17 cellular contexts compared by ENCODE assay signal in the genomic region with DNA sequence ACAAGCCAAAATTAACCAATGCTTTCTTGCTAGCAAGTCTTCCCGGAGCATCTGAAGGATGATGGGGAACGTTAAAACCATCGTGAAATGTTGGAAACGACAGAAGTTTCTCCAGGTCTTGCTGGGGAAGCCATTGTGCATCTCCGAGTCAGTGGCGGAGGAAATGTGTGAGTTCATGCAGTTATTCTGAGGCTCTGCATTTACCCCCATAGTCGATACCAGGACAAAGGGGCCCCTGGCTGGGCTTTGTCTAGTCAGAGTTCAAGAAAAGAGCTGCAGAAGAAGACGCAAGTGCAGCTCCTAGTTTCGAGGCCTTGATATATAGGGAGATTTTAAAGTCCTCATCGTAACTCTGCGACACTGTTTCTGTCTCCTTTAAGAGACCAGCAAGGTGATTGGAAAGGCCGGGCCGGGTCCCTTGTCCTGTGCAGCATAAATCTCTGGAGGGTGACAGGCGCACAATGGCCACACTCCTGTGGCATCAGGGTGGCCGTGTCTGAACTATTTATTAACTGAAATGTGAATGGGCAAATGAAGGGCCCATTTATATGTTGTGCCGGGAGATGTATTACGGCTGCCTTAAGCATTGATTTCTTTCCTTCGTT.
"Had no signal": no experiment of that assay in that cellular context is flagged by ENCODE, and none has a peak within 500 bp of the region (broad histone marks: within the 10 kb centered on the region; RNA-seq: fewer than 3 reads in every experiment).

No MANE protein-coding gene starts in this region.

- H3K9me3 ChIP-seq: pancreas, right lobe of liver, testis, vagina had no signal

- H3K4me1 ChIP-seq: lower lobe of right lung, pancreas, right lobe of liver, testis, tibial nerve, vagina had no signal

- H3K27ac ChIP-seq: dorsolateral prefrontal cortex, lower lobe of right lung, pancreas, right lobe of liver, testis, tibial nerve, vagina had no signal

- H3K27me3 ChIP-seq: pancreas, right lobe of liver, testis, tibial nerve, vagina had no signal

- H3K4me3 ChIP-seq: dorsolateral prefrontal cortex, lower lobe of right lung, pancreas, right lobe of liver, testis, tibial nerve, vagina had no signal

- H3K36me3 ChIP-seq: lower lobe of right lung, pancreas, right lobe of liver, tibial nerve, vagina had no signal

- DNase-seq: effector CD4-positive, alpha-beta T cell; hypothalamus; immature natural killer cell; left ventricle myocardium superior; lower lobe of right lung; natural killer cell; occipital lobe; pancreas; stimulated activated CD4-positive, alpha-beta T cell treated with anti-CD3 and anti-CD28 coated beads, Interleukin-2, amount 100 ng/mL, for 24 hours; stimulated activated CD4-positive, alpha-beta T cell treated with anti-CD3 and anti-CD28 coated beads, Interleukin-4, amount 100 ng/mL, for 24 hours; stimulated activated naive CD4-positive, alpha-beta T cell treated with Interleukin-2 at 50 U/mL for 16 hours; substantia nigra; testis had no signal
